Comparison of ENCODE assay signal across 15 cellular contexts in genomic region chr2:24720310-24720709, GRCh38.
DNase-seq lines count a peak whose midpoint lies in the region; ATAC-seq, FAIRE-seq and TF ChIP-seq lines count a peak whose summit lies in the region.
"Had no signal": no experiment of that assay in that cellular context is flagged by ENCODE, and none has a peak within 500 bp of the region (broad histone marks: within the 10 kb centered on the region; RNA-seq: fewer than 3 reads in every experiment).

No MANE protein-coding gene starts in this region.

- no peaks in the 10 kb centered on the region for H3K4me1 ChIP-seq in Karpas-422 (ENCODE audit: low read length)
- H3K4me1 ChIP-seq: left lung had no signal

- no peak for TF ChIP-seq CTCF in nephron progenitor cell (IDR thresholded peaks at IDR 0.05)

- ATAC-seq in GM19372 (IDR thresholded peaks at IDR 0.05; ENCODE audit: low read depth, unreplicated experiment): peak; percentile 68
- ATAC-seq in HG02798 (IDR thresholded peaks at IDR 0.05; ENCODE audit: poor library complexity, unreplicated experiment): peak; percentile 84
- peak; percentile 41 for ATAC-seq in HG03575 (IDR thresholded peaks at IDR 0.05; ENCODE audit: extremely low read depth, insufficient number of reproducible peaks, low FRiP score, unreplicated experiment)
- ATAC-seq: activated CD4-positive, alpha-beta T cell treated with anti-CD3 and anti-CD28 coated beads for 36 hours; left lung had no signal

- H3K9me3 Mint-ChIP-seq in nephron progenitor cell: peaks cover 6% of the 10 kb centered on the region

- no peaks in the 10 kb centered on the region for H3K27me3 ChIP-seq in Karpas-422 (ENCODE audit: low read length)
- H3K27me3 ChIP-seq: left lung, tibial nerve had no signal

- H3K4me2 ChIP-seq in Karpas-422 (ENCODE audit: low read depth, low read length, poor library complexity, severe bottlenecking): no peak overlapping the region

- no peak overlapping the region for H3K4me3 ChIP-seq in Karpas-422 (ENCODE audit: low read length)
- H3K4me3 ChIP-seq: left lung, tibial nerve had no signal

- H3K27ac Mint-ChIP-seq in nephron progenitor cell: no peak overlapping the region
- H3K27ac Mint-ChIP-seq: activated CD4-positive, alpha-beta T cell treated with anti-CD3 and anti-CD28 coated beads for 36 hours had no signal

- no peaks in the 10 kb centered on the region for H3K9me2 ChIP-seq in Karpas-422 (replicated peaks; ENCODE audit: insufficient read depth, low read length)

- H3K36me3 Mint-ChIP-seq in nephron progenitor cell (ENCODE audit: low read depth): peaks cover 42% of the 10 kb centered on the region

- no peak overlapping the region for H3K4me3 Mint-ChIP-seq in nephron progenitor cell
- H3K4me3 Mint-ChIP-seq: activated CD4-positive, alpha-beta T cell treated with anti-CD3 and anti-CD28 coated beads for 36 hours had no signal

- no peaks in the 10 kb centered on the region for H3K27me3 Mint-ChIP-seq in nephron progenitor cell (ENCODE audit: low read depth, poor library complexity)
- H3K27me3 Mint-ChIP-seq: activated CD4-positive, alpha-beta T cell treated with anti-CD3 and anti-CD28 coated beads for 36 hours had no signal

- H3K9ac ChIP-seq in Karpas-422 (ENCODE audit: low read length): no peak overlapping the region

- DNase-seq in GM12891 (ENCODE audit: insufficient read length, low spot score): no peak
- DNase-seq in nephron progenitor cell: no peak
- DNase-seq in SW 1271 (lab: John Stamatoyannopoulos, UW): no peak
- DNase-seq in Karpas-422: no peak
- DNase-seq in SKM-1 treated with dmso at 0.1 percent for 144 hours (lab: John Stamatoyannopoulos, UW; ENCODE audit: unreplicated experiment): no peak
- DNase-seq: activated CD4-positive, alpha-beta T cell treated with anti-CD3 and anti-CD28 coated beads for 36 hours; activated gamma-delta T cell; left lung; posterior cingulate gyrus; SHP77 treated with DMSO at 0.1 percent for 48 hours had no signal

- H3K27ac ChIP-seq in Karpas-422 (ENCODE audit: low read length): no peak overlapping the region
- H3K27ac ChIP-seq: left lung had no signal

- TF ChIP-seq POLR2A in GM12891 (IDR thresholded peaks at IDR 0.05; ENCODE audit: low read depth, low read length): no peak

- H4K20me1 ChIP-seq in Karpas-422 (ENCODE audit: insufficient read depth, low read depth, low read length): no peaks in the 10 kb centered on the region

- FAIRE-seq in GM12891 (lab: Jason Lieb, UNC): peak; percentile 41
- FAIRE-seq: G401.6 had no signal

- H3K4me1 Mint-ChIP-seq in nephron progenitor cell: peaks cover 4% of the 10 kb centered on the region

- H3K9me3 ChIP-seq in Karpas-422 (ENCODE audit: low read length): no peaks in the 10 kb centered on the region
- H3K9me3 ChIP-seq: left lung, tibial nerve had no signal

- no peaks in the 10 kb centered on the region for H3K36me3 ChIP-seq in Karpas-422 (ENCODE audit: insufficient read depth, low read length)

- no peaks in the 10 kb centered on the region for H3K79me2 ChIP-seq in Karpas-422 (ENCODE audit: low read length)

- H2AFZ ChIP-seq in Karpas-422 (ENCODE audit: low read length): no peak overlapping the region

TF ChIP-seq in GM12891, 5 proteins besides CTCF, POLR2A, EP300 and RAD21:
- TF ChIP-seq POU2F2 (IDR thresholded peaks at IDR 0.05; ENCODE audit: low read depth, low read length) (0 out of 2 replicates have a peak, but pooled peaks have one; percentile 40), TAF1 (IDR thresholded peaks at IDR 0.05; ENCODE audit: low read depth, low read length) (no peak), PAX5 (IDR thresholded peaks at IDR 0.05; ENCODE audit: insufficient read depth, low read length, severe bottlenecking) (no peak)
